8 cellular contexts compared by ENCODE assay signal in the genomic region with DNA sequence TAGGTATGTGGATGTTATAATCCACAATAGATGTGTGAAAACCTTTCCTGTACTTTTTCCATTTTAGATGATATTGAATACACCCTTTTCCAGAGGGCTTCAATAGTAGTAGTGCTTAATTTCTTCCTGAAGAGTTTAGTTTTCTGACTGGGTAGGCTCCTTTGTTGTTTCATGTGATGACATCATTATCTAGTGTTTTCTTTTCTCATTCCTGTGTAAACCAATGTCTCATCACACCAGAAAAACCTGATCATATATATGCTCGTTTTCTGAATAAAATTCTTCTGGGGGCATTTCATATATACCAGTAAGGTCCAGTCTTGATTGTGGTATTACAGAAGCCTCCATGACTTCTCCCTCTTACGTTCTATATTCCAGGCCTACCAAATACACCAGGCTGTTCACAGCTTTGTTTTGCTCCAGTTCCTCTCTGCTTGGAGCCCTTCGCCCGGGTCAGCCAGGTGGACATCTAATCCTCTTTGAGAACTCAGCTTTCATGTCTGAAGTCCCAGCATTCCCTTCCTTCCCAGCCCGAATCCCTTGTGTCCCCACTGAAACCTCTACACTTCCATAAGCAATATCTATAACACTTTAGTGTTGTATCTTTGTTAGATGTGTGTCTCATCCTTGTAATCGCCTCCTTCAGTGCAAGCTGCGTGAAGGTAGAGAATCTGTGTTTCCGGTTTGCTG. TPM values are rescaled to one million over a fixed set of nuclear protein-coding genes. Genes with fewer than 3 reads are reported as not detected.
DNase-seq lines count a peak whose midpoint lies in the region; ATAC-seq and TF ChIP-seq lines count a peak whose summit lies in the region.

No MANE protein-coding gene starts in this region.

- TF ChIP-seq CTCF in MM.1S (IDR thresholded peaks at IDR 0.05; ENCODE audit: low read length), result no peak
- no peak for TF ChIP-seq CTCF in dorsolateral prefrontal cortex (IDR thresholded peaks at IDR 0.05 in 54 of 56, conservative IDR thresholded peaks at IDR 0.05 in 2 of 56; ENCODE audit: low read depth in 1 of 56, partially characterized antibody in 56 of 56)
- no peak for TF ChIP-seq CTCF in neural cell (IDR thresholded peaks at IDR 0.05; ENCODE audit: poor library complexity, severe bottlenecking)

- no peak for DNase-seq in CD8-positive, alpha-beta memory T cell
- no peak for DNase-seq in MM.1S
- peak in 1 of 10 donors; percentile 32 for DNase-seq in dorsolateral prefrontal cortex
- DNase-seq in NCI-H2227 treated with DMSO at 0.1 percent for 48 hours (lab: John Stamatoyannopoulos, UW), result no peak
- no peak for DNase-seq in COLO829 (ENCODE audit: low spot score)

- TF ChIP-seq EP300 in neural cell (conservative IDR thresholded peaks at IDR 0.05; ENCODE audit: poor library complexity, severe bottlenecking), result no peak

- CTCF ChIA-PET in CD8-positive, alpha-beta memory T cell (lab: Charles Lee), result no interaction called here

- H3K27ac Mint-ChIP-seq in CD8-positive, alpha-beta memory T cell, result no peak overlapping the region
- H3K27ac Mint-ChIP-seq in activated T-helper 17 cell treated with anti-CD3 and anti-CD28 coated beads, Interleukin-2, amount 50 U/mL, for 72 hours, result no peak overlapping the region

- peaks cover 64% of the 10 kb centered on the region for H3K79me2 ChIP-seq in MM.1S (ENCODE audit: low read length)
- H3K79me2 ChIP-seq in neural cell (replicated peaks; ENCODE audit: insufficient read depth, low read length), result peaks cover 64% of the 10 kb centered on the region

- H3K36me3 ChIP-seq in CD8-positive, alpha-beta memory T cell (ENCODE audit: insufficient read depth, low read length), result no peaks in the 10 kb centered on the region
- H3K36me3 ChIP-seq in MM.1S (replicated peaks; ENCODE audit: insufficient read depth, low read length) (no peaks in the 10 kb centered on the region), neural cell (ENCODE audit: insufficient read depth, low read length) (no peaks in the 10 kb centered on the region)

- H3K9me2 ChIP-seq in MM.1S (replicated peaks; ENCODE audit: insufficient read depth, low read length), result no peaks in the 10 kb centered on the region
- H3K9me2 ChIP-seq in neural cell (ENCODE audit: insufficient read depth, low read length), result no peaks in the 10 kb centered on the region

- H3K4me3 Mint-ChIP-seq in CD8-positive, alpha-beta memory T cell, result no peak overlapping the region
- no peak overlapping the region for H3K4me3 Mint-ChIP-seq in activated T-helper 17 cell treated with anti-CD3 and anti-CD28 coated beads, Interleukin-2, amount 50 U/mL, for 72 hours

- H3K27me3 ChIP-seq in CD8-positive, alpha-beta memory T cell (ENCODE audit: insufficient read depth, low read length, poor library complexity, severe bottlenecking), result no peaks in the 10 kb centered on the region
- H3K27me3 ChIP-seq in MM.1S (replicated peaks; ENCODE audit: insufficient read depth, low read length), result no peaks in the 10 kb centered on the region
- no peaks in the 10 kb centered on the region for H3K27me3 ChIP-seq in dorsolateral prefrontal cortex
- no peaks in the 10 kb centered on the region for H3K27me3 ChIP-seq in neural cell (ENCODE audit: insufficient read depth, low read depth, low read length)

- POLR2A ChIA-PET in CD8-positive, alpha-beta memory T cell (lab: Charles Lee), result no interaction called here

- H3K9me3 Mint-ChIP-seq in CD8-positive, alpha-beta memory T cell, result no peaks in the 10 kb centered on the region
- no peaks in the 10 kb centered on the region for H3K9me3 Mint-ChIP-seq in activated T-helper 17 cell treated with anti-CD3 and anti-CD28 coated beads, Interleukin-2, amount 50 U/mL, for 72 hours

- peaks cover 66% of the 10 kb centered on the region for H3K4me1 ChIP-seq in CD8-positive, alpha-beta memory T cell (ENCODE audit: insufficient read depth, low read length)
- H3K4me1 ChIP-seq in MM.1S (ENCODE audit: low read length), result peaks cover 13% of the 10 kb centered on the region

- peak overlapping the region; percentile 50 for H3K4me3 ChIP-seq in CD8-positive, alpha-beta memory T cell (ENCODE audit: low read length)
- H3K4me3 ChIP-seq in MM.1S (ENCODE audit: low read length), result peak overlapping the region; percentile 63
- peak overlapping the region; percentile 50 to 100 (median 94) for H3K4me3 ChIP-seq in dorsolateral prefrontal cortex
- peak overlapping the region; percentile 99 for H3K4me3 ChIP-seq in neural cell (ENCODE audit: low read length)

- H4K20me1 ChIP-seq in MM.1S (ENCODE audit: insufficient read depth, low read length) (no peaks in the 10 kb centered on the region), neural cell (ENCODE audit: insufficient read depth) (peaks cover 7% of the 10 kb centered on the region)

- H3K9ac ChIP-seq in MM.1S (ENCODE audit: low read length) (peak overlapping the region; percentile 45; the same call in 1 of the 2 replicates), neural cell (ENCODE audit: low read length) (peak overlapping the region; percentile 99)

- TF ChIP-seq RAD21 in neural cell (conservative IDR thresholded peaks at IDR 0.05), result no peak

- no peaks in the 10 kb centered on the region for H3K9me3 ChIP-seq in CD8-positive, alpha-beta memory T cell (ENCODE audit: low read length)
- H3K9me3 ChIP-seq in MM.1S (replicated peaks; ENCODE audit: insufficient read depth, low read length) (no peaks in the 10 kb centered on the region), neural cell (ENCODE audit: low read length) (no peaks in the 10 kb centered on the region)

- peaks cover 17 to 43% (median 30%) of the 10 kb centered on the region in 3 donors for H3K4me1 Mint-ChIP-seq in CD8-positive, alpha-beta memory T cell
- H3K4me1 Mint-ChIP-seq in activated T-helper 17 cell treated with anti-CD3 and anti-CD28 coated beads, Interleukin-2, amount 50 U/mL, for 72 hours, result peaks cover 27% of the 10 kb centered on the region

- H2AFZ ChIP-seq in MM.1S (ENCODE audit: low read length), result no peak overlapping the region
- peak overlapping the region; percentile 74 for H2AFZ ChIP-seq in neural cell (ENCODE audit: low read depth, low read length)

- peaks cover 0 to 6% (median under 1%) of the 10 kb centered on the region in 3 donors for H3K36me3 Mint-ChIP-seq in CD8-positive, alpha-beta memory T cell
- peaks cover 9% of the 10 kb centered on the region for H3K36me3 Mint-ChIP-seq in activated T-helper 17 cell treated with anti-CD3 and anti-CD28 coated beads, Interleukin-2, amount 50 U/mL, for 72 hours (ENCODE audit: low read depth)

- H3K4me2 ChIP-seq in MM.1S (ENCODE audit: low read depth, low read length), result peak overlapping the region; percentile 93
- peak overlapping the region; percentile 60 for H3K4me2 ChIP-seq in neural cell (ENCODE audit: low read length)

- H3K27me3 Mint-ChIP-seq in CD8-positive, alpha-beta memory T cell, result no peaks in the 10 kb centered on the region
- H3K27me3 Mint-ChIP-seq in activated T-helper 17 cell treated with anti-CD3 and anti-CD28 coated beads, Interleukin-2, amount 50 U/mL, for 72 hours, result no peaks in the 10 kb centered on the region

- no peak for ATAC-seq in activated T-helper 17 cell treated with anti-CD3 and anti-CD28 coated beads, Interleukin-2, amount 50 U/mL, for 72 hours (replicated peaks)
- no peak for ATAC-seq in HG02870 (IDR thresholded peaks at IDR 0.05; ENCODE audit: unreplicated experiment)

- peaks cover 28% of the 10 kb centered on the region for H3F3A ChIP-seq in MM.1S (ENCODE audit: insufficient read depth, low read length)
- no peaks in the 10 kb centered on the region for H3F3A ChIP-seq in neural cell (ENCODE audit: insufficient read depth, low read length, poor library complexity, severe bottlenecking)

- peak overlapping the region; percentile 25 for H3K27ac ChIP-seq in CD8-positive, alpha-beta memory T cell (ENCODE audit: low read depth, low read length)
- no peak overlapping the region for H3K27ac ChIP-seq in MM.1S (ENCODE audit: low read length)
- peak overlapping the region in 58 of 59 donors; percentile 1 to 100 (median 98) for H3K27ac ChIP-seq in dorsolateral prefrontal cortex
- peak overlapping the region; percentile 98 for H3K27ac ChIP-seq in neural cell (ENCODE audit: low read length)

- intact Hi-C loops in dorsolateral prefrontal cortex (cut with DNase I), result loop anchor here (2.0 to 10.0 kb wide), 6 partner anchors 46 to 294 kb away; a partner anchor contains a TSS

TF ChIP-seq in neural cell, 6 proteins besides CTCF, POLR2A, EP300 and RAD21 (continues in another document):
- TF ChIP-seq EZH2 (IDR thresholded peaks at IDR 0.05; ENCODE audit: borderline replicate concordance, insufficient read depth, low read length, poor library complexity, severe bottlenecking) (no peak), POLR2AphosphoS5 (IDR thresholded peaks at IDR 0.05) (no peak), TAF1 (IDR thresholded peaks at IDR 0.05; ENCODE audit: low read depth) (no peak), MXI1 (conservative IDR thresholded peaks at IDR 0.05; ENCODE audit: poor library complexity, severe bottlenecking) (no peak)
- TF ChIP-seq, protein P1, sequence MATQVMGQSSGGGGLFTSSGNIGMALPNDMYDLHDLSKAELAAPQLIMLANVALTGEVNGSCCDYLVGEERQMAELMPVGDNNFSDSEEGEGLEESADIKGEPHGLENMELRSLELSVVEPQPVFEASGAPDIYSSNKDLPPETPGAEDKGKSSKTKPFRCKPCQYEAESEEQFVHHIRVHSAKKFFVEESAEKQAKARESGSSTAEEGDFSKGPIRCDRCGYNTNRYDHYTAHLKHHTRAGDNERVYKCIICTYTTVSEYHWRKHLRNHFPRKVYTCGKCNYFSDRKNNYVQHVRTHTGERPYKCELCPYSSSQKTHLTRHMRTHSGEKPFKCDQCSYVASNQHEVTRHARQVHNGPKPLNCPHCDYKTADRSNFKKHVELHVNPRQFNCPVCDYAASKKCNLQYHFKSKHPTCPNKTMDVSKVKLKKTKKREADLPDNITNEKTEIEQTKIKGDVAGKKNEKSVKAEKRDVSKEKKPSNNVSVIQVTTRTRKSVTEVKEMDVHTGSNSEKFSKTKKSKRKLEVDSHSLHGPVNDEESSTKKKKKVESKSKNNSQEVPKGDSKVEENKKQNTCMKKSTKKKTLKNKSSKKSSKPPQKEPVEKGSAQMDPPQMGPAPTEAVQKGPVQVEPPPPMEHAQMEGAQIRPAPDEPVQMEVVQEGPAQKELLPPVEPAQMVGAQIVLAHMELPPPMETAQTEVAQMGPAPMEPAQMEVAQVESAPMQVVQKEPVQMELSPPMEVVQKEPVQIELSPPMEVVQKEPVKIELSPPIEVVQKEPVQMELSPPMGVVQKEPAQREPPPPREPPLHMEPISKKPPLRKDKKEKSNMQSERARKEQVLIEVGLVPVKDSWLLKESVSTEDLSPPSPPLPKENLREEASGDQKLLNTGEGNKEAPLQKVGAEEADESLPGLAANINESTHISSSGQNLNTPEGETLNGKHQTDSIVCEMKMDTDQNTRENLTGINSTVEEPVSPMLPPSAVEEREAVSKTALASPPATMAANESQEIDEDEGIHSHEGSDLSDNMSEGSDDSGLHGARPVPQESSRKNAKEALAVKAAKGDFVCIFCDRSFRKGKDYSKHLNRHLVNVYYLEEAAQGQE (IDR thresholded peaks at IDR 0.05; ENCODE audit: borderline replicate concordance), result no peak

RNA-seq across cellular contexts. Expression of a gene that starts 1.8 kb away (rescaled TPM):
- total RNA-seq in CD8-positive, alpha-beta memory T cell, result 10 to 100 TPM; 37.4 to 40.1 TPM
- 31.1 TPM for polyA plus RNA-seq in CD8-positive, alpha-beta memory T cell
- total RNA-seq in dorsolateral prefrontal cortex, result 100 to 1,000 TPM; 136 to 303 (median 221) TPM
- polyA plus RNA-seq in neural cell, result 209 and 210 TPM in 2 replicates
- 158 and 162 TPM in 2 replicates for polyA minus RNA-seq in neural cell
- 10 to 100 TPM; 23.6 to 30.3 TPM for total RNA-seq in activated T-helper 17 cell treated with anti-CD3 and anti-CD28 coated beads, Interleukin-2, amount 50 U/mL, for 72 hours
